In the genomic region with DNA sequence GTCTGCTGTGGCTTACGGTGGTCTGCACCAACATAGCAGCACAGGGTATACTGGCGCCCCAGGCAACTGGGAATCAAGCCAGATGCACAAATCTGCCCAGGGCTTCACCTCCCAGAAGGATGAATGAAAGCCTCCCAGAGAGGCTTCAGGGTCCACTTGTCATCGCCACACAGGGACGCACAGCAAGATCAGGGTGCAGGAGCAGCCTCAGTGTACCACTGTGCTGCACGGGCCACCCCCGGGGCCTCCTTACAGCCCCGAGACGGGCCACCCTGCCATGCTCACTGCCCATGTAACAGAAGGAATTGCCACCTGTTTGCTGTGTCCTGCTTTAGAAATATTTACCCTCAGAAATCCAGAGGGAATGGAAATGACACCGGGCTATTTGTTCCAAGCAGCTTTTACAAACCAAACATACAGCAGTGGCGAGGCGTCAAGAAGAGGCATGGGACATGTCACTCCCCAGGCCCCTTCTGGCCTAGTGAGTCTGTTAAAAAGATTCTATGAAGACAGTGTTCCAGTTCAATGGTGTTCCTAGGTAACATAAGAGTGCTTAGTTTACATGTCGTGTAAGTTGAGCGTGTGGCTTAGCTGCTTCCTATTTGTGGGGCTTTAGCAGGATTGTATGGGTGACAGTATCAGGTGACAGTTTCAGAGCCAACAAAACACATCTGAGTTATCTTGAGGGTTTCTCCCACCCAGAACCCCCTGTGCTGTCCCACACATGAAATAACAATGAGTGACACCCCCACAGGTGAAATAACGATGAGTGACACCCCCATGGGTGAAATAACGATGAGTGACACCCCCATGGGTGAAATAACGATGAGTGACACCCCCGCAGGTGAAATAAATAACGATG, we compare ENCODE assay signal across 18 cellular contexts.
DNase-seq lines count a peak whose midpoint lies in the region; ATAC-seq, FAIRE-seq and TF ChIP-seq lines count a peak whose summit lies in the region.
"Had no signal": no experiment of that assay in that cellular context is flagged by ENCODE, and none has a peak within 500 bp of the region (broad histone marks: within the 10 kb centered on the region; RNA-seq: fewer than 3 reads in every experiment).

No MANE protein-coding gene starts in this region.

- H2BK120ac ChIP-seq in H1 (replicated peaks; ENCODE audit: low read depth, low read length) = no peak overlapping the region
- no peak overlapping the region for H2BK120ac ChIP-seq in neuronal stem cell (ENCODE audit: low read depth, low read length)

- CTCF ChIA-PET in HEK293 (lab: Yijun Ruan, JAX) = no interaction called here
- CTCF ChIA-PET in H1 (lab: Charles Lee; ENCODE audit: partially characterized antibody) = interaction anchor here (0.8 to 1.5 kb wide), 2 partner anchors 18 to 37 kb away, joined by 3 to 4 read pairs; no protein-coding TSS in a partner anchor

- H3K9me3 ChIP-seq in HEK293 (ENCODE audit: control insufficient read depth, insufficient read depth, low read depth, low read length) = no peaks in the 10 kb centered on the region
- peaks cover 3 to 10% of the 10 kb centered on the region in 2 experiments; a peak in 2 of 4 replicates for H3K9me3 ChIP-seq in H1 (ENCODE audit: insufficient read depth in 2 of 2, low read depth in 1 of 2, low read length in 1 of 2)
- peaks cover 4 to 9% of the 10 kb centered on the region in 2 donors for H3K9me3 ChIP-seq in neuronal stem cell (replicated peaks in 1 of 2; ENCODE audit: control insufficient read depth in 2 of 2, insufficient read depth in 1 of 2, low read depth in 1 of 2, low read length in 2 of 2)

- no peak overlapping the region for H3K4me2 ChIP-seq in H1 (ENCODE audit: insufficient read depth in 1 of 2, low read depth in 2 of 2, low read length in 2 of 2)
- H3K4me2 ChIP-seq in neuronal stem cell (ENCODE audit: insufficient read depth, low read length, poor library complexity, severe bottlenecking) = no peak overlapping the region

- H2AFZ ChIP-seq in H1 (ENCODE audit: low read length) (no peak overlapping the region), neuronal stem cell (ENCODE audit: low read length) (no peak overlapping the region)
- H2AFZ ChIP-seq: GM23248 had no signal

- H2BK15ac ChIP-seq in H1 (ENCODE audit: low read length) = no peak overlapping the region; the same call in 1 of the 2 replicates
- no peak overlapping the region for H2BK15ac ChIP-seq in neuronal stem cell (ENCODE audit: low read length)

- H2AK5ac ChIP-seq in H1 (ENCODE audit: low read depth, low read length) (no peak overlapping the region), neuronal stem cell (ENCODE audit: low read depth, low read length) (no peak overlapping the region)

- H3K23ac ChIP-seq in H1 (ENCODE audit: insufficient read length) (no peak overlapping the region), neuronal stem cell (ENCODE audit: low read depth, low read length, poor library complexity) (no peak overlapping the region)

- no peak for TF ChIP-seq EP300 in H1 (IDR thresholded peaks at IDR 0.05; ENCODE audit: borderline replicate concordance in 1 of 2, low read depth in 2 of 2, low read length in 2 of 2)

- H3K79me1 ChIP-seq in H1 (ENCODE audit: low read depth, low read length) = no peaks in the 10 kb centered on the region; the same call in 1 of the 2 replicates
- H3K79me1 ChIP-seq in neuronal stem cell (ENCODE audit: low read depth, low read length) = no peaks in the 10 kb centered on the region

- H3K27ac ChIP-seq in HEK293 (ENCODE audit: extremely low read depth, low read depth, low read length) (no peak overlapping the region), H1 (ENCODE audit: low read depth, low read length) (no peak overlapping the region), neuronal stem cell (replicated peaks; ENCODE audit: low read length) (no peak overlapping the region)
- H3K27ac ChIP-seq: C4-2B, GM23248, RWPE1 had no signal

- H3K18ac ChIP-seq in H1 (ENCODE audit: extremely low read depth, low read length) (no peak overlapping the region; the same call in 1 of the 2 replicates), neuronal stem cell (ENCODE audit: low read length) (peak overlapping the region; percentile 16)

- H3K27me3 ChIP-seq in H1 (replicated peaks in 1 of 4; ENCODE audit: control insufficient read depth in 3 of 4, extremely low read depth in 1 of 4, insufficient read depth in 3 of 4, low read length in 3 of 4) (no peaks in the 10 kb centered on the region), neuronal stem cell (ENCODE audit: control insufficient read depth in 3 of 3, insufficient read depth in 3 of 3, low read depth in 1 of 3, low read length in 3 of 3) (no peaks in the 10 kb centered on the region)

- H3K4me3 ChIP-seq in HEK293 (ENCODE audit: low read depth, low read length) = no peak overlapping the region
- no peak overlapping the region for H3K4me3 ChIP-seq in H1 (ENCODE audit: extremely low read depth in 1 of 4, insufficient read depth in 2 of 4, low read depth in 3 of 4, low read length in 4 of 4)
- H3K4me3 ChIP-seq in neuronal stem cell (ENCODE audit: low read length in 2 of 2) = no peak overlapping the region
- H3K4me3 ChIP-seq: GM23248, K562 had no signal

- H4K91ac ChIP-seq in H1 (replicated peaks; ENCODE audit: insufficient read length, low read length) (peak overlapping the region; percentile 17), neuronal stem cell (ENCODE audit: low read depth, low read length, poor library complexity) (no peak overlapping the region)

- FAIRE-seq in GM12891 (lab: Jason Lieb, UNC) (peak; percentile 55), H1 (lab: Jason Lieb, UNC) (no peak)
- FAIRE-seq: K562 had no signal

- peak overlapping the region; percentile 35; the same call in 1 of the 2 replicates for H2BK5ac ChIP-seq in H1 (ENCODE audit: low read depth, low read length)
- no peak overlapping the region for H2BK5ac ChIP-seq in neuronal stem cell (ENCODE audit: low read length)

- no peaks in the 10 kb centered on the region for H3K79me2 ChIP-seq in H1 (ENCODE audit: control insufficient read depth in 1 of 2, insufficient read depth in 2 of 2, low read length in 2 of 2)

- H3K23me2 ChIP-seq in H1 (ENCODE audit: low read depth, low read length) = no peaks in the 10 kb centered on the region

- DNase-seq in GM12891 (ENCODE audit: insufficient read length, low spot score) (no peak), H1 (ENCODE audit: low read depth in 1 of 2, low spot score in 2 of 2) (no peak), neuronal stem cell (ENCODE audit: low spot score) (no peak), mesenteric fat pad (ENCODE audit: low spot score) (no peak), NCI-H1105 (lab: John Stamatoyannopoulos, UW) (no peak)
- DNase-seq in activated CD4-positive, alpha-beta T cell treated with anti-CD3 and anti-CD28 coated beads, Interleukin-2, amount 50 U/mL, for 1 hour = no peak
- DNase-seq: DMS79 treated with DMSO at 0.1 percent for 48 hours, GM23248, HCEC 1CT, MV-4-11, NCI-H1930, NCI-H2227 treated with DMSO at 0.1 percent for 48 hours, NCI-H524 treated with DMSO at 0.1 percent for 48 hours had no signal

- no peak overlapping the region for H4K5ac ChIP-seq in H1 (ENCODE audit: insufficient read length, low read depth, low read length)

- H2BK12ac ChIP-seq in H1 (ENCODE audit: low read depth, low read length) (no peak overlapping the region), neuronal stem cell (ENCODE audit: low read length) (no peak overlapping the region)

- POLR2A ChIA-PET in HEK293 (lab: Yijun Ruan, JAX) (no interaction called here), H1 (lab: Charles Lee; ENCODE audit: partially characterized antibody) (no interaction called here)

- no peaks in the 10 kb centered on the region for H4K20me1 ChIP-seq in H1 (replicated peaks in 1 of 2; ENCODE audit: control insufficient read depth in 1 of 2, insufficient read depth in 2 of 2, low read length in 2 of 2)

- no peak for ATAC-seq in HG02610 (IDR thresholded peaks at IDR 0.05; ENCODE audit: unreplicated experiment)
- ATAC-seq: K562 had no signal

- 97% methylated on average over 17 of the region's 18 CpGs; no CpG with 5 or more reads in 1 of the 2 experiments for WGBS in H1 (ENCODE audit: extremely low coverage in 1 of 2, insufficient coverage in 1 of 2, insufficient read length in 1 of 2, insufficient replicate concordance in 2 of 2, low coverage in 1 of 2, low lambda C conversion rate in 2 of 2, missing lambda C conversion rate in 1 of 2), 2 experiments
- WGBS in neuronal stem cell (ENCODE audit: extremely low coverage in 2 of 2, insufficient read length in 2 of 2, insufficient replicate concordance in 1 of 2), 2 donors = no CpG with 5 or more reads among the region's 18 CpGs

- H3K4ac ChIP-seq in H1 (replicated peaks; ENCODE audit: insufficient read length, low read depth, low read length) (no peak overlapping the region), neuronal stem cell (ENCODE audit: low read length) (no peak overlapping the region)

- no peak for TF ChIP-seq RAD21 in H1 (IDR thresholded peaks at IDR 0.05 in 1 of 2, conservative IDR thresholded peaks at IDR 0.05 in 1 of 2; ENCODE audit: low read depth in 2 of 2, low read length in 2 of 2)

- TF ChIP-seq CTCF in HEK293 (tag by site-specific recombination; IDR thresholded peaks at IDR 0.05) = no peak
- no peak for TF ChIP-seq CTCF in H1 (IDR thresholded peaks at IDR 0.05; ENCODE audit: control extremely low read depth in 1 of 3, insufficient read depth in 1 of 3, low read depth in 1 of 3, low read length in 3 of 3)

- no peak overlapping the region for H3K56ac ChIP-seq in H1 (replicated peaks; ENCODE audit: insufficient read length, low read depth, low read length)

- H3K36me3 ChIP-seq in HEK293 (ENCODE audit: control insufficient read depth in 2 of 2, insufficient read depth in 1 of 2, low read length in 2 of 2) (peaks cover 0 to 50% of the 10 kb centered on the region in 2 experiments; a peak in 2 of 3 replicates), H1 (ENCODE audit: control insufficient read depth in 2 of 4, insufficient read depth in 4 of 4, low read length in 3 of 4) (peaks cover 7 to 42% (median 21%) of the 10 kb centered on the region in 4 experiments; a peak in 7 of 8 replicates), neuronal stem cell (replicated peaks in 1 of 2; ENCODE audit: control insufficient read depth in 2 of 2, insufficient read depth in 2 of 2, low read length in 2 of 2) (peaks cover 56 to 100% of the 10 kb centered on the region in 2 donors)

- no peak overlapping the region for H2BK20ac ChIP-seq in H1 (ENCODE audit: low read length)

- no peaks in the 10 kb centered on the region for H3K4me1 ChIP-seq in HEK293 (ENCODE audit: control insufficient read depth, insufficient read depth, low read length)
- peaks cover 0 to 3% (median 2%) of the 10 kb centered on the region in 4 experiments; a peak in 3 of 7 replicates for H3K4me1 ChIP-seq in H1 (replicated peaks in 1 of 4; ENCODE audit: control insufficient read depth in 3 of 4, insufficient read depth in 4 of 4, low read length in 3 of 4)
- peaks cover 0 to 2% of the 10 kb centered on the region in 2 donors for H3K4me1 ChIP-seq in neuronal stem cell (ENCODE audit: control insufficient read depth in 2 of 2, insufficient read depth in 1 of 2, low read depth in 1 of 2, low read length in 2 of 2)

- H3K14ac ChIP-seq in H1 (ENCODE audit: insufficient read length) = no peak overlapping the region
- no peak overlapping the region for H3K14ac ChIP-seq in neuronal stem cell (ENCODE audit: low read length)

- H4K8ac ChIP-seq in H1 (ENCODE audit: extremely low read depth, insufficient read depth, low read length) = no peak overlapping the region
- no peak overlapping the region for H4K8ac ChIP-seq in neuronal stem cell (ENCODE audit: low read depth, low read length)

- H3K9ac ChIP-seq in H1 (replicated peaks in 1 of 4; ENCODE audit: extremely low read depth in 1 of 4, low read depth in 3 of 4, low read length in 3 of 4) = no peak overlapping the region
- no peak overlapping the region for H3K9ac ChIP-seq in neuronal stem cell (ENCODE audit: low read depth, low read length, poor library complexity)
- H3K9ac ChIP-seq: GM23248 had no signal

- TF ChIP-seq POLR2A in GM12891 (IDR thresholded peaks at IDR 0.05; ENCODE audit: low read depth, low read length) (no peak), H1 (IDR thresholded peaks at IDR 0.05; ENCODE audit: control extremely low read depth in 1 of 2, low read depth in 2 of 2, low read length in 2 of 2) (no peak)
